23 cellular contexts compared by ENCODE assay signal in genomic region chr6:125570546-125570945, GRCh38.
DNase-seq lines count a peak whose midpoint lies in the region; ATAC-seq, FAIRE-seq and TF ChIP-seq lines count a peak whose summit lies in the region.
"Had no signal": no experiment of that assay in that cellular context is flagged by ENCODE, and none has a peak within 500 bp of the region (broad histone marks: within the 10 kb centered on the region; RNA-seq: fewer than 3 reads in every experiment).

No MANE protein-coding gene starts in this region.

- H3K4me1 Mint-ChIP-seq in astrocyte (ENCODE audit: low read depth, unreplicated experiment): peaks cover 7% of the 10 kb centered on the region
- peaks cover 2% of the 10 kb centered on the region for H3K4me1 Mint-ChIP-seq in T-helper 17 cell
- H3K4me1 Mint-ChIP-seq: CD4-positive, CD25-positive, alpha-beta regulatory T cell had no signal

- TF ChIP-seq EP300 in ovary (IDR thresholded peaks at IDR 0.05): no peak

- H3K27me3 Mint-ChIP-seq in astrocyte (ENCODE audit: low read depth, unreplicated experiment) (peaks cover 4% of the 10 kb centered on the region), T-helper 17 cell (peaks cover 47% of the 10 kb centered on the region)

- no peaks in the 10 kb centered on the region for H3K9me3 Mint-ChIP-seq in astrocyte (ENCODE audit: unreplicated experiment)

- H3K9ac ChIP-seq in astrocyte (ENCODE audit: low read length): no peak overlapping the region
- H3K9ac ChIP-seq: BLaER1, GM23248, SK-N-SH had no signal

- ATAC-seq in aorta (ENCODE audit: low FRiP score) (peak; percentile 38), T-helper 17 cell (no peak)

- 8 to 10% methylated on average over 2 of the region's 2 CpGs for WGBS in aorta, 2 donors
- WGBS in ovary, 3 donors: 47 to 65% (median 57%) methylated on average over 2 of the region's 2 CpGs

- H3K36me3 Mint-ChIP-seq in astrocyte (ENCODE audit: low read depth, unreplicated experiment) (no peaks in the 10 kb centered on the region), T-helper 17 cell (ENCODE audit: low read depth) (peaks cover 2% of the 10 kb centered on the region)
- H3K36me3 Mint-ChIP-seq: CD4-positive, CD25-positive, alpha-beta regulatory T cell had no signal

- DNase-seq in M059J (ENCODE audit: low read depth): peak; percentile 28
- peak; percentile 18 for DNase-seq in astrocyte (ENCODE audit: low read depth)
- DNase-seq in iris pigment epithelial cell (ENCODE audit: low read depth): peak; percentile 6
- DNase-seq in aorta: no peak
- DNase-seq in T-helper 17 cell: no peak
- DNase-seq in ovary: no peak
- DNase-seq in NCI-H1930 (lab: John Stamatoyannopoulos, UW): no peak
- DNase-seq: CD4-positive, CD25-positive, alpha-beta regulatory T cell; DMS153; DND-41; GM23248; H7; Kasumi-1; NCI-H1694; NCI-H2081; NCI-H2171; NCI-H446; NCI-H524 treated with DMSO at 0.1 percent for 48 hours; NCI-H774; SK-N-SH had no signal

- H3K27ac Mint-ChIP-seq in astrocyte (ENCODE audit: unreplicated experiment) (no peak overlapping the region), T-helper 17 cell (no peak overlapping the region)
- H3K27ac Mint-ChIP-seq: CD4-positive, CD25-positive, alpha-beta regulatory T cell had no signal

- H3K4me1 ChIP-seq in astrocyte (ENCODE audit: insufficient read depth, low read length) (no peaks in the 10 kb centered on the region), aorta (ENCODE audit: control insufficient read depth in 1 of 2, insufficient read depth in 2 of 2, low read length in 2 of 2) (peaks cover 1 to 22% of the 10 kb centered on the region in 2 donors), ovary (ENCODE audit: insufficient read depth) (no peaks in the 10 kb centered on the region)
- H3K4me1 ChIP-seq: BLaER1 had no signal

- H3K79me2 ChIP-seq in astrocyte (ENCODE audit: insufficient read depth, low read length): no peaks in the 10 kb centered on the region

- no peak overlapping the region for H3K4me3 ChIP-seq in astrocyte (ENCODE audit: insufficient read depth, low read depth, low read length)
- H3K4me3 ChIP-seq in aorta (ENCODE audit: low read length in 2 of 2): no peak overlapping the region
- H3K4me3 ChIP-seq in ovary: no peak overlapping the region
- H3K4me3 ChIP-seq: BLaER1, GM23248 had no signal

- H3K9me3 ChIP-seq in astrocyte (ENCODE audit: insufficient read depth, low read depth, low read length) (no peaks in the 10 kb centered on the region), aorta (ENCODE audit: control insufficient read depth, low read length) (no peaks in the 10 kb centered on the region), T-helper 17 cell (ENCODE audit: control insufficient read depth, low read length, poor library complexity, severe bottlenecking) (no peaks in the 10 kb centered on the region), ovary (no peaks in the 10 kb centered on the region)
- H3K9me3 ChIP-seq: BLaER1, SK-N-SH had no signal

- H3K27ac ChIP-seq in astrocyte (ENCODE audit: low read depth, low read length): no peak overlapping the region
- H3K27ac ChIP-seq in aorta (ENCODE audit: low read depth in 1 of 2, low read length in 2 of 2): peak overlapping the region in 1 of 2 donors; percentile 48
- H3K27ac ChIP-seq in ovary: no peak overlapping the region
- H3K27ac ChIP-seq: BLaER1, GM23248 had no signal

- TF ChIP-seq POLR2A in ovary (IDR thresholded peaks at IDR 0.05): no peak

- H3K4me3 Mint-ChIP-seq in astrocyte (ENCODE audit: unreplicated experiment) (no peak overlapping the region), T-helper 17 cell (no peak overlapping the region)
- H3K4me3 Mint-ChIP-seq: CD4-positive, CD25-positive, alpha-beta regulatory T cell had no signal

- FAIRE-seq in astrocyte (lab: Jason Lieb, UNC): no peak
- FAIRE-seq: A204.1, RCC 7860 had no signal

- no peak for TF ChIP-seq CTCF in astrocyte (IDR thresholded peaks at IDR 0.05; ENCODE audit: insufficient read depth, low read depth, low read length)
- TF ChIP-seq CTCF in ovary (IDR thresholded peaks at IDR 0.05): no peak

- no peak overlapping the region for H3K4me2 ChIP-seq in astrocyte (ENCODE audit: low read length)
- H3K4me2 ChIP-seq: BLaER1, SK-N-SH had no signal

- no peaks in the 10 kb centered on the region for H4K20me1 ChIP-seq in astrocyte (ENCODE audit: insufficient read depth, low read length)
- H4K20me1 ChIP-seq: BLaER1 had no signal

- H2AFZ ChIP-seq in astrocyte (ENCODE audit: low read depth, low read length): no peak overlapping the region
- H2AFZ ChIP-seq: GM23248 had no signal

- intact Hi-C loops in aorta (cut with DNase I) (loop anchor here in 1 of 2 donors (10.0 kb wide), 1 partner anchor 256 kb away; no protein-coding TSS in a partner anchor), ovary (cut with DNase I) (no loop called here)

- H3K36me3 ChIP-seq in astrocyte (ENCODE audit: insufficient read depth, low read length): no peaks in the 10 kb centered on the region
- no peaks in the 10 kb centered on the region for H3K36me3 ChIP-seq in aorta (ENCODE audit: control insufficient read depth in 1 of 2, insufficient read depth in 2 of 2, low read length in 1 of 2)
- H3K36me3 ChIP-seq in ovary: no peaks in the 10 kb centered on the region
- H3K36me3 ChIP-seq: BLaER1 had no signal

- H3K27me3 ChIP-seq in astrocyte (ENCODE audit: insufficient read depth, low read length) (no peaks in the 10 kb centered on the region), aorta (ENCODE audit: control insufficient read depth in 1 of 2, insufficient read depth in 2 of 2, low read length in 1 of 2) (no peaks in the 10 kb centered on the region), ovary (no peaks in the 10 kb centered on the region)
- H3K27me3 ChIP-seq: BLaER1 had no signal

Comparison
In these comparisons a context has a peak if more than half of its experiments do, and no peak if none do; other contexts are left out.
1. DNase-seq: peak in M059J (single experiment), astrocyte (single experiment) and iris pigment epithelial cell (single experiment); none in aorta (0 of 2), T-helper 17 cell (0 of 3), ovary (0 of 5) and NCI-H1930 (0 of 2).